In the genomic region with DNA sequence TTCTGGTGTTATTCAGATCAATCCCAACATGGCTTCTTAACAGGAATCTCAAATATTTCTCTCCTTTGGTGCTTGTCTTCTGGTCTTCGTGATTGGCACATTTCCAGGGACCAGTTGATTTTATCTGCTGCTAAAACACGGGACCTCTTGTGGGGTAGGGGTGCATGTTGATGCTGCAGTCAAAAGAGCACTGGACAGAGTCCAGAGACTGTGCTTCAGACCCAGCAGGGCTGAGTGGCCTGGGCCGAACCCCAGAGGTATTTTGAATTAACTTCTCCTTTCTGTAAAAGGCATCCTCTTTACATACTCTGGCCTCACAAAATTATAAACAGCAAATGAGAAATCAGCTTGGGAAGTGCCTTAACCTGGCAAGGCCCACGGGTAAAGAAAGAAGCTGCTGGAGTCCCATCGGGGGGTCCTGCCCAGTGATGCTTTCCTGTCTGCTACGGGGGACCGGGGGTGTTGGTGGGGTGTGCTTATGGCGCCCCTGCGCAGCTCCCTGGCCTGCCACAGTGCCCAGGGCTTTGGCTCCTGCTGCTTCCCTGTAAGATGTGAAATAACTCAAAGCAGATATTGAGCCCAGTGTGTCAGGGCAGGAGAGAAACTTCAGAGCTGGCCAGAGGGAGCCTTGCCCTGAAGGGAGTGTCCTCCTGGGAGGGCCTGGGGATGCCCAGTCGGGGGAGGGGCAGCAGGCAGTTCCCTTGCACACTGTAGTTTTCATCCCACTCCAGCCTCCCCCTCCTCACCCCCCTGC, we compare ENCODE assay signal across 1 cellular context.
TF ChIP-seq lines count a peak whose summit lies in the region.

No MANE protein-coding gene starts in this region.

TF ChIP-seq in IMR-90, 13 proteins besides CTCF, POLR2A, EP300 and RAD21 (continued from another document):
- no peak for TF ChIP-seq MAFK (IDR thresholded peaks at IDR 0.05; ENCODE audit: low read depth, low read length)
- TF ChIP-seq RCOR1 (IDR thresholded peaks at IDR 0.05; ENCODE audit: insufficient replicate concordance, low read length): no peak
- no peak for TF ChIP-seq CHD1 (IDR thresholded peaks at IDR 0.05; ENCODE audit: low read depth, low read length)
- no peak for TF ChIP-seq SMC3 (IDR thresholded peaks at IDR 0.05; ENCODE audit: low read depth, low read length)
- no peak for TF ChIP-seq MAZ (IDR thresholded peaks at IDR 0.05; ENCODE audit: borderline replicate concordance, low read depth, low read length)
- TF ChIP-seq NFE2L2 (IDR thresholded peaks at IDR 0.05; ENCODE audit: low read depth, low read length): no peak
- TF ChIP-seq, protein P1, sequence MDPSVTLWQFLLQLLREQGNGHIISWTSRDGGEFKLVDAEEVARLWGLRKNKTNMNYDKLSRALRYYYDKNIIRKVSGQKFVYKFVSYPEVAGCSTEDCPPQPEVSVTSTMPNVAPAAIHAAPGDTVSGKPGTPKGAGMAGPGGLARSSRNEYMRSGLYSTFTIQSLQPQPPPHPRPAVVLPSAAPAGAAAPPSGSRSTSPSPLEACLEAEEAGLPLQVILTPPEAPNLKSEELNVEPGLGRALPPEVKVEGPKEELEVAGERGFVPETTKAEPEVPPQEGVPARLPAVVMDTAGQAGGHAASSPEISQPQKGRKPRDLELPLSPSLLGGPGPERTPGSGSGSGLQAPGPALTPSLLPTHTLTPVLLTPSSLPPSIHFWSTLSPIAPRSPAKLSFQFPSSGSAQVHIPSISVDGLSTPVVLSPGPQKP (IDR thresholded peaks at IDR 0.05; ENCODE audit: borderline replicate concordance, low read depth, low read length): no peak
- no peak for TF ChIP-seq FOS (IDR thresholded peaks at IDR 0.05; ENCODE audit: low read depth, low read length)
- no peak for TF ChIP-seq BHLHE40 (IDR thresholded peaks at IDR 0.05; ENCODE audit: low read depth, low read length)
- TF ChIP-seq CEBPB (IDR thresholded peaks at IDR 0.05; ENCODE audit: low read depth, low read length): no peak
